9 cellular contexts compared by ENCODE assay signal in genomic region chr3:106332884-106333283, GRCh38.
DNase-seq lines count a peak whose midpoint lies in the region; ATAC-seq and TF ChIP-seq lines count a peak whose summit lies in the region.
"Had no signal": no experiment of that assay in that cellular context is flagged by ENCODE, and none has a peak within 500 bp of the region (broad histone marks: within the 10 kb centered on the region; RNA-seq: fewer than 3 reads in every experiment).

No MANE protein-coding gene starts in this region.

- H3K9me3 ChIP-seq in psoas muscle (no peaks in the 10 kb centered on the region), tibial nerve (no peaks in the 10 kb centered on the region), mucosa of descending colon (no peaks in the 10 kb centered on the region)

- peaks cover 66% of the 10 kb centered on the region for H3K4me1 Mint-ChIP-seq in activated CD4-positive, alpha-beta T cell treated with anti-CD3 and anti-CD28 coated beads, Interleukin-2, amount 10 ng/mL, durations not matched to agents 24 days and 14 days

- ATAC-seq in GM18505 (IDR thresholded peaks at IDR 0.05; ENCODE audit: unreplicated experiment) (peak; percentile 54), HG02642 (IDR thresholded peaks at IDR 0.05; ENCODE audit: poor library complexity, unreplicated experiment) (peak; percentile 65), psoas muscle (peak in 3 of 4 donors; percentile 21 to 83 (median 43)), mucosa of descending colon (no peak)

- 83 to 88% (median 87%) methylated on average over 2 of the region's 2 CpGs for WGBS in psoas muscle, 3 donors
- 79 to 94% methylated on average over 2 of the region's 2 CpGs for WGBS in tibial nerve, 2 donors

- H3K27me3 ChIP-seq in psoas muscle (ENCODE audit: insufficient read depth in 3 of 3, low read length in 2 of 3) (no peaks in the 10 kb centered on the region), tibial nerve (no peaks in the 10 kb centered on the region), brain microvascular endothelial cell (replicated peaks) (no peaks in the 10 kb centered on the region)

- TF ChIP-seq EP300 in tibial nerve (IDR thresholded peaks at IDR 0.05) = no peak

- H3K4me3 Mint-ChIP-seq in activated CD4-positive, alpha-beta T cell treated with anti-CD3 and anti-CD28 coated beads, Interleukin-2, amount 10 ng/mL, durations not matched to agents 24 days and 14 days = peak overlapping the region; percentile 48

- H3K4me3 ChIP-seq in psoas muscle (no peak overlapping the region), tibial nerve (no peak overlapping the region), mucosa of descending colon (no peak overlapping the region), brain microvascular endothelial cell (ENCODE audit: low read depth, low read length) (no peak overlapping the region)
- H3K4me3 ChIP-seq: SK-N-MC had no signal

- no peak for TF ChIP-seq POLR2A in GM18505 (IDR thresholded peaks at IDR 0.05; ENCODE audit: borderline replicate concordance, extremely low read depth, insufficient read depth, insufficient read length)
- TF ChIP-seq POLR2A in tibial nerve (IDR thresholded peaks at IDR 0.05) = no peak

- peaks cover 12% of the 10 kb centered on the region for H3K36me3 Mint-ChIP-seq in activated CD4-positive, alpha-beta T cell treated with anti-CD3 and anti-CD28 coated beads, Interleukin-2, amount 10 ng/mL, durations not matched to agents 24 days and 14 days (ENCODE audit: low read depth)

- H3K4me1 ChIP-seq in psoas muscle (peaks cover 2% of the 10 kb centered on the region), tibial nerve (no peaks in the 10 kb centered on the region), mucosa of descending colon (ENCODE audit: low read depth) (no peaks in the 10 kb centered on the region)

- H3K27ac ChIP-seq in psoas muscle (no peak overlapping the region), tibial nerve (no peak overlapping the region), brain microvascular endothelial cell (no peak overlapping the region)
- H3K27ac ChIP-seq: SK-N-MC had no signal

- H3K36me3 ChIP-seq in psoas muscle (ENCODE audit: insufficient read depth in 1 of 2, low read depth in 1 of 2) = no peaks in the 10 kb centered on the region
- H3K36me3 ChIP-seq in tibial nerve = no peaks in the 10 kb centered on the region
- no peaks in the 10 kb centered on the region for H3K36me3 ChIP-seq in mucosa of descending colon (ENCODE audit: low read depth)
- no peaks in the 10 kb centered on the region for H3K36me3 ChIP-seq in brain microvascular endothelial cell (replicated peaks)

- intact Hi-C loops in activated CD4-positive, alpha-beta T cell treated with anti-CD3 and anti-CD28 coated beads, Interleukin-2, amount 10 ng/mL, durations not matched to agents 24 days and 14 days (cut with micrococcal nuclease) = loop anchor here (1.0 to 10.0 kb wide), 17 partner anchors 31 to 732 kb away; partner anchors contain the start of gene CBLB
- intact Hi-C loops in psoas muscle (cut with DNase I) = no loop called here
- intact Hi-C loops in mucosa of descending colon (cut with DNase I, micrococcal nuclease) = no loop called here

- no peaks in the 10 kb centered on the region for H3K27me3 Mint-ChIP-seq in activated CD4-positive, alpha-beta T cell treated with anti-CD3 and anti-CD28 coated beads, Interleukin-2, amount 10 ng/mL, durations not matched to agents 24 days and 14 days

- TF ChIP-seq CTCF in psoas muscle (IDR thresholded peaks at IDR 0.05) = no peak
- no peak for TF ChIP-seq CTCF in tibial nerve (IDR thresholded peaks at IDR 0.05)
- TF ChIP-seq CTCF in mucosa of descending colon (IDR thresholded peaks at IDR 0.05) = no peak
- TF ChIP-seq CTCF in brain microvascular endothelial cell (IDR thresholded peaks at IDR 0.05; ENCODE audit: low read depth, low read length, missing control alignments) = no peak

- peak; percentile 77 for DNase-seq in activated CD4-positive, alpha-beta T cell treated with anti-CD3 and anti-CD28 coated beads, Interleukin-2, amount 10 ng/mL, durations not matched to agents 24 days and 14 days
- DNase-seq in psoas muscle (no peak), tibial nerve (ENCODE audit: low spot score in 2 of 2) (no peak), mucosa of descending colon (no peak), NCI-H2227 (lab: John Stamatoyannopoulos, UW; ENCODE audit: unreplicated experiment) (no peak), brain microvascular endothelial cell (no peak)

- peaks cover 8% of the 10 kb centered on the region for H3K9me3 Mint-ChIP-seq in activated CD4-positive, alpha-beta T cell treated with anti-CD3 and anti-CD28 coated beads, Interleukin-2, amount 10 ng/mL, durations not matched to agents 24 days and 14 days

- H3K27ac Mint-ChIP-seq in activated CD4-positive, alpha-beta T cell treated with anti-CD3 and anti-CD28 coated beads, Interleukin-2, amount 10 ng/mL, durations not matched to agents 24 days and 14 days = peak overlapping the region; percentile 91

- in situ Hi-C loops in brain microvascular endothelial cell (cut with HindIII; ENCODE audit: low pct_ligation_motif_present, low sequenced_read_pairs) = no loop called here
